In genomic region chr17:17837966-17838962, GRCh38 we compare ENCODE assay signal across 8 cellular contexts. TPM values are rescaled to one million over a fixed set of nuclear protein-coding genes. Genes with fewer than 3 reads are reported as not detected.
DNase-seq lines count a peak whose midpoint lies in the region; ATAC-seq and TF ChIP-seq lines count a peak whose summit lies in the region.

No MANE protein-coding gene starts in this region.

- H3K4me1 ChIP-seq in breast epithelium (peaks cover 12 to 58% of the 10 kb centered on the region in 2 donors), left lung (peaks cover 54 to 85% of the 10 kb centered on the region in 2 donors), tibial artery (peaks cover 0 to 83% (median 72%) of the 10 kb centered on the region in 4 donors)

- ATAC-seq in left lung (no peak), HG03432 (IDR thresholded peaks at IDR 0.05; ENCODE audit: unreplicated experiment) (no peak), GM18909 (IDR thresholded peaks at IDR 0.05; ENCODE audit: poor library complexity, unreplicated experiment) (no peak)

- H3K4me3 ChIP-seq in breast epithelium (peak overlapping the region in 1 of 3 donors; percentile 98), left lung (no peak overlapping the region), tibial artery (no peak overlapping the region)

- no peak for TF ChIP-seq POLR2A in breast epithelium (IDR thresholded peaks at IDR 0.05)

- no peaks in the 10 kb centered on the region for H3K36me3 ChIP-seq in breast epithelium
- H3K36me3 ChIP-seq in left lung, result no peaks in the 10 kb centered on the region
- H3K36me3 ChIP-seq in tibial artery, result no peaks in the 10 kb centered on the region

- H3K9me3 ChIP-seq in breast epithelium (no peaks in the 10 kb centered on the region), left lung (no peaks in the 10 kb centered on the region), tibial artery (no peaks in the 10 kb centered on the region)

- intact Hi-C loops in breast epithelium (cut with DNase I; ENCODE audit: low total_unique reads) (loop anchor here (10.0 kb wide), 1 partner anchor 367 kb away; no protein-coding TSS in a partner anchor), left lung (cut with DNase I) (no loop called here), tibial artery (cut with DNase I; ENCODE audit: low total_unique reads) (loop anchor here (1.0 kb wide), 1 partner anchor 39 kb away; no protein-coding TSS in a partner anchor)

- peak; percentile 38 for DNase-seq in NCI-H2196 (lab: John Stamatoyannopoulos, UW; ENCODE audit: unreplicated experiment)
- no peak for DNase-seq in NCI-H2196 treated with DMSO at 0.1 percent for 48 hours (lab: John Stamatoyannopoulos, UW; ENCODE audit: unreplicated experiment)
- DNase-seq in NCI-H748 (lab: John Stamatoyannopoulos, UW; ENCODE audit: unreplicated experiment), result peak; percentile 81
- DNase-seq in breast epithelium (ENCODE audit: low spot score in 2 of 2), result no peak
- peak in 1 of 2 donors; percentile 80 for DNase-seq in left lung
- DNase-seq in tibial artery, result peak; percentile 73 to 87

- H3K27ac ChIP-seq in breast epithelium (peak overlapping the region; percentile 99 to 100), left lung (peak overlapping the region; percentile 97 to 99), tibial artery (peak overlapping the region; percentile 96 to 100)

- no peak for TF ChIP-seq CTCF in breast epithelium (IDR thresholded peaks at IDR 0.05)
- no peak for TF ChIP-seq CTCF in left lung (IDR thresholded peaks at IDR 0.05)
- no peak for TF ChIP-seq CTCF in tibial artery (IDR thresholded peaks at IDR 0.05)

- H3K27me3 ChIP-seq in breast epithelium, result no peaks in the 10 kb centered on the region
- no peaks in the 10 kb centered on the region for H3K27me3 ChIP-seq in left lung
- H3K27me3 ChIP-seq in tibial artery, result no peaks in the 10 kb centered on the region

RNA-seq across cellular contexts. Expression of gene SREBF1, which starts 1.5 kb away (rescaled TPM):
- total RNA-seq in breast epithelium, result 100 to 1,000 TPM in 1 of 3 donors, 10 to 100 TPM in 2; 39.0 to 119 (median 81.3) TPM
- 100 to 1,000 TPM; 112 to 122 TPM for total RNA-seq in left lung

Comparison
In these comparisons a context has a peak if more than half of its experiments do, and no peak if none do; other contexts are left out.
1. DNase-seq: peak in NCI-H2196 (single experiment), NCI-H748 (single experiment) and tibial artery (2 of 2); none in NCI-H2196 treated with DMSO at 0.1 percent for 48 hours (single experiment) and breast epithelium (0 of 2).
2. intact Hi-C loops: an anchor here in breast epithelium (10.0 kb wide) and tibial artery (1.0 kb wide); none called in left lung.
3. Peak in every context shown above with its lines, with median percentiles within 50 percentile points of each other: H3K27ac ChIP-seq.